In the genomic region with DNA sequence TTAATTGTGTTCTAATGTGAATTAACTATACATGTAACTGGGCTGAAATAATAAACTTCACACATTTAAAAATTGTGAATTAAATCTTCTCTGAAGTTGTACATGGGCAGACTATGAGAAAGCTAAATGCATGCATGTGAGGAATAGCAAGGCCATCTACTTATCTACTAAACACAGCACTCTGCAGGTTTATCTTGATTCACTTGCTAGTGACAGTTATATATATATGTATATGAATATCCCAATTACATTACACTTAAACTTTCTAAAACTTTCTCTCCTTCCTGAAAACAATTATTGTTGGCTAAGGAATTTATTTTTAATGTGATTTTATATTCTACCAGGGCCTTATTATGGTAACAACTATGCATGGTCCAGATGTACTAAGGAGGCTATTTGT, we compare ENCODE assay signal across 38 cellular contexts.
"Had no signal": no experiment of that assay in that cellular context is flagged by ENCODE, and none has a peak within 500 bp of the region (broad histone marks: within the 10 kb centered on the region; RNA-seq: fewer than 3 reads in every experiment).

No MANE protein-coding gene starts in this region.

- H3K27me3 ChIP-seq: ascending aorta, cardiac muscle cell had no signal

- H3K27ac Mint-ChIP-seq: activated CD4-positive, alpha-beta memory T cell treated with anti-CD3 and anti-CD28 coated beads, Interleukin-2, amount 10 ng/mL, durations not matched to agents 7 days and 5 days; activated CD4-positive, alpha-beta T cell treated with anti-CD3 and anti-CD28 coated beads for 36 hours; activated CD4-positive, alpha-beta T cell treated with anti-CD3 and anti-CD28 coated beads, Interleukin-2, amount 10 ng/mL, durations not matched to agents 7 days and 5 days; activated CD8-positive, alpha-beta memory T cell treated with anti-CD3 and anti-CD28 coated beads, Interleukin-2, amount 10 ng/mL, durations not matched to agents 7 days and 5 days; activated CD8-positive, alpha-beta T cell treated with anti-CD3 and anti-CD28 coated beads, Interleukin-2, amount 10 ng/mL, durations not matched to agents 7 days and 5 days; activated naive CD4-positive, alpha-beta T cell treated with anti-CD3 and anti-CD28 coated beads, Interleukin-2, amount 10 ng/mL, durations not matched to agents 7 days and 5 days; activated naive CD4-positive, alpha-beta T cell treated with anti-CD3 and anti-CD28 coated beads, Interleukin-2, amount 50 U/mL, for 24 hours; activated naive CD8-positive, alpha-beta T cell; activated naive CD8-positive, alpha-beta T cell treated with anti-CD3 and anti-CD28 coated beads, Interleukin-2, amount 10 ng/mL, durations not matched to agents 7 days and 5 days; activated naive CD8-positive, alpha-beta T cell treated with anti-CD3 and anti-CD28 coated beads, Interleukin-2, amount 50 U/mL, for 24 hours; activated T-cell treated with anti-CD3 and anti-CD28 coated beads, Interleukin-2, amount 50 U/mL, for 24 hours; activated T-helper 2 cell treated with anti-CD3 and anti-CD28 coated beads, Interferon-gamma antibody, Interleukin-2, Interleukin-4, amounts not matched to agents 10 μg/mL and 5 μg/mL and 100 μg/mL, durations not matched to agents 14 hours and 24 hours and 36 hours; brain; T-helper 1 cell treated with Interleukin-12 subunit alpha and Interleukin-12 subunit beta and Interleukin-4 antibody, amounts not matched to agents 30 μg/mL and 1 μg/mL, for 36 hours; T-helper 2 cell treated with Interferon-gamma antibody and Interleukin-4, amounts not matched to agents 5 μg/mL and 100 μg/mL, for 36 hours; WTC11 had no signal

- ATAC-seq: activated CD4-positive, alpha-beta T cell treated with anti-CD3 and anti-CD28 coated beads for 36 hours; activated CD4-positive, CD25-positive, alpha-beta regulatory T cell treated with anti-CD3 and anti-CD28 coated beads, Interleukin-2, amount 50 U/mL, for 24 hours; activated CD8-positive, alpha-beta memory T cell treated with anti-CD3 and anti-CD28 coated beads, Interleukin-2, amount 10 ng/mL, durations not matched to agents 7 days and 5 days; activated CD8-positive, alpha-beta T cell treated with anti-CD3 and anti-CD28 coated beads, Interleukin-2, amount 10 ng/mL, durations not matched to agents 7 days and 5 days; activated naive CD8-positive, alpha-beta T cell treated with anti-CD3 and anti-CD28 coated beads, Interleukin-2, amount 50 U/mL, for 24 hours; WTC11 had no signal

- H3K4me3 ChIP-seq: ascending aorta, cardiac muscle cell had no signal

- H3K9me3 Mint-ChIP-seq: activated CD4-positive, alpha-beta T cell treated with anti-CD3 and anti-CD28 coated beads, Interleukin-2, amount 10 ng/mL, durations not matched to agents 7 days and 5 days; activated naive CD4-positive, alpha-beta T cell treated with anti-CD3 and anti-CD28 coated beads, Interleukin-2, amount 10 ng/mL, durations not matched to agents 7 days and 5 days; activated naive CD4-positive, alpha-beta T cell treated with anti-CD3 and anti-CD28 coated beads, Interleukin-2, amount 50 U/mL, for 24 hours; activated naive CD8-positive, alpha-beta T cell treated with anti-CD3 and anti-CD28 coated beads, Interleukin-2, amount 50 U/mL, for 24 hours; activated T-cell treated with anti-CD3 and anti-CD28 coated beads, Interleukin-2, amount 50 U/mL, for 24 hours; activated T-helper 2 cell treated with anti-CD3 and anti-CD28 coated beads, Interferon-gamma antibody, Interleukin-2, Interleukin-4, amounts not matched to agents 10 μg/mL and 5 μg/mL and 100 μg/mL, durations not matched to agents 14 hours and 24 hours and 36 hours; brain; central memory CD8-positive, alpha-beta T cell; T-helper 2 cell treated with Interferon-gamma antibody and Interleukin-4, amounts not matched to agents 5 μg/mL and 100 μg/mL, for 36 hours; WTC11 had no signal

- DNase-seq: activated CD4-positive, alpha-beta memory T cell treated with anti-CD3 and anti-CD28 coated beads, Interleukin-2, amount 10 ng/mL, durations not matched to agents 7 days and 5 days; activated CD4-positive, alpha-beta T cell treated with anti-CD3 and anti-CD28 coated beads for 1 hour; activated CD4-positive, alpha-beta T cell treated with anti-CD3 and anti-CD28 coated beads for 36 hours; activated CD4-positive, alpha-beta T cell treated with anti-CD3 and anti-CD28 coated beads for 48 hours; activated CD4-positive, alpha-beta T cell treated with anti-CD3 and anti-CD28 coated beads, Interleukin-2, amount 10 ng/mL, durations not matched to agents 7 days and 5 days; activated CD4-positive, alpha-beta T cell treated with anti-CD3 and anti-CD28 coated beads, Interleukin-2, amount 50 U/mL, for 48 hours; activated CD4-positive, CD25-positive, alpha-beta regulatory T cell; activated CD8-positive, alpha-beta memory T cell treated with anti-CD3 and anti-CD28 coated beads for 24 hours; activated CD8-positive, alpha-beta memory T cell treated with anti-CD3 and anti-CD28 coated beads, Interleukin-2, amount 10 ng/mL, durations not matched to agents 7 days and 5 days; activated CD8-positive, alpha-beta memory T cell treated with anti-CD3 and anti-CD28 coated beads, Interleukin-2, amount 50 U/mL, for 48 hours; activated CD8-positive, alpha-beta T cell treated with anti-CD3 and anti-CD28 coated beads, Interleukin-2, amount 10 ng/mL, durations not matched to agents 7 days and 5 days; activated effector memory CD4-positive, alpha-beta T cell treated with Interleukin-2 at 50 U/mL for 16 hours; activated gamma-delta T cell; activated naive CD4-positive, alpha-beta T cell treated with anti-CD3 and anti-CD28 coated beads, Interleukin-2, amount 10 ng/mL, durations not matched to agents 7 days and 5 days; activated naive CD4-positive, alpha-beta T cell treated with Interleukin-2 at 50 U/mL for 16 hours; activated naive CD8-positive, alpha-beta T cell treated with anti-CD3 and anti-CD28 coated beads, Interleukin-2, amount 10 ng/mL, durations not matched to agents 7 days and 5 days; activated naive CD8-positive, alpha-beta T cell treated with anti-CD3 and anti-CD28 coated beads, Interleukin-2, amount 50 U/mL, for 24 hours; activated T-cell treated with anti-CD3 and anti-CD28 coated beads, Interleukin-2, amount 50 U/mL, for 24 hours; activated T-cell treated with anti-CD3 and anti-CD28 coated beads, Interleukin-2, amount 50 U/mL, for 48 hours; amygdala; anterior cingulate cortex; caudate nucleus; cerebellar nuclear complex; T-helper 1 cell; T-helper 2 cell; T-helper 9 cell; WERI-Rb-1 had no signal

- H3K4me3 Mint-ChIP-seq: activated CD4-positive, alpha-beta memory T cell treated with anti-CD3 and anti-CD28 coated beads, Interleukin-2, amount 10 ng/mL, durations not matched to agents 7 days and 5 days; activated CD4-positive, alpha-beta T cell treated with anti-CD3 and anti-CD28 coated beads for 36 hours; activated CD4-positive, alpha-beta T cell treated with anti-CD3 and anti-CD28 coated beads, Interleukin-2, amount 10 ng/mL, durations not matched to agents 7 days and 5 days; activated CD8-positive, alpha-beta memory T cell treated with anti-CD3 and anti-CD28 coated beads, Interleukin-2, amount 10 ng/mL, durations not matched to agents 7 days and 5 days; activated CD8-positive, alpha-beta T cell treated with anti-CD3 and anti-CD28 coated beads, Interleukin-2, amount 10 ng/mL, durations not matched to agents 7 days and 5 days; activated naive CD4-positive, alpha-beta T cell treated with anti-CD3 and anti-CD28 coated beads, Interleukin-2, amount 10 ng/mL, durations not matched to agents 7 days and 5 days; activated naive CD4-positive, alpha-beta T cell treated with anti-CD3 and anti-CD28 coated beads, Interleukin-2, amount 50 U/mL, for 24 hours; activated naive CD8-positive, alpha-beta T cell; activated naive CD8-positive, alpha-beta T cell treated with anti-CD3 and anti-CD28 coated beads, Interleukin-2, amount 10 ng/mL, durations not matched to agents 7 days and 5 days; activated naive CD8-positive, alpha-beta T cell treated with anti-CD3 and anti-CD28 coated beads, Interleukin-2, amount 50 U/mL, for 24 hours; activated T-cell treated with anti-CD3 and anti-CD28 coated beads, Interleukin-2, amount 50 U/mL, for 24 hours; brain; central memory CD8-positive, alpha-beta T cell; T-helper 1 cell treated with Interleukin-12 subunit alpha and Interleukin-12 subunit beta and Interleukin-4 antibody, amounts not matched to agents 30 μg/mL and 1 μg/mL, for 36 hours; T-helper 2 cell treated with Interferon-gamma antibody and Interleukin-4, amounts not matched to agents 5 μg/mL and 100 μg/mL, for 36 hours; WTC11 had no signal

- H3K27me3 Mint-ChIP-seq: activated CD4-positive, alpha-beta memory T cell treated with anti-CD3 and anti-CD28 coated beads, Interleukin-2, amount 10 ng/mL, durations not matched to agents 7 days and 5 days; activated CD4-positive, alpha-beta T cell treated with anti-CD3 and anti-CD28 coated beads for 36 hours; activated CD4-positive, alpha-beta T cell treated with anti-CD3 and anti-CD28 coated beads, Interleukin-2, amount 10 ng/mL, durations not matched to agents 7 days and 5 days; activated CD8-positive, alpha-beta memory T cell treated with anti-CD3 and anti-CD28 coated beads, Interleukin-2, amount 10 ng/mL, durations not matched to agents 7 days and 5 days; activated naive CD4-positive, alpha-beta T cell treated with anti-CD3 and anti-CD28 coated beads, Interleukin-2, amount 50 U/mL, for 24 hours; activated naive CD8-positive, alpha-beta T cell; activated naive CD8-positive, alpha-beta T cell treated with anti-CD3 and anti-CD28 coated beads, Interleukin-2, amount 10 ng/mL, durations not matched to agents 7 days and 5 days; activated naive CD8-positive, alpha-beta T cell treated with anti-CD3 and anti-CD28 coated beads, Interleukin-2, amount 50 U/mL, for 24 hours; activated T-cell treated with anti-CD3 and anti-CD28 coated beads, Interleukin-2, amount 50 U/mL, for 24 hours; central memory CD8-positive, alpha-beta T cell had no signal

- H3K4me1 ChIP-seq: ascending aorta had no signal

- H3K27ac ChIP-seq: ascending aorta, cardiac muscle cell, WERI-Rb-1 had no signal

- H3K9me3 ChIP-seq: ascending aorta had no signal

- H3K36me3 Mint-ChIP-seq: activated naive CD4-positive, alpha-beta T cell treated with anti-CD3 and anti-CD28 coated beads, Interleukin-2, amount 50 U/mL, for 24 hours; activated naive CD8-positive, alpha-beta T cell; brain; WTC11 had no signal

- H3K36me3 ChIP-seq: ascending aorta, cardiac muscle cell had no signal
